11 cellular contexts compared by ENCODE assay signal in genomic region chr17:42409467-42410351, GRCh38. TPM values are rescaled to one million over a fixed set of nuclear protein-coding genes. Genes with fewer than 3 reads are reported as not detected.
DNase-seq lines count a peak whose midpoint lies in the region; ATAC-seq, FAIRE-seq and TF ChIP-seq lines count a peak whose summit lies in the region.
"Had no signal": no experiment of that assay in that cellular context is flagged by ENCODE, and none has a peak within 500 bp of the region (broad histone marks: within the 10 kb centered on the region; RNA-seq: fewer than 3 reads in every experiment).

No MANE protein-coding gene starts in this region.

- DNase-seq in Right ventricle myocardium inferior (ENCODE audit: missing footprints) (peak; percentile 78), cardiac septum (ENCODE audit: low spot score) (no peak), mesothelial cell of epicardium (ENCODE audit: low spot score in 2 of 2, unreplicated experiment in 2 of 2) (no peak), aorta (peak; percentile 86 to 91), GM12892 (ENCODE audit: insufficient read length) (no peak)
- DNase-seq in CD8-positive, alpha-beta T cell, result no peak
- DNase-seq: CD4-positive, CD25-positive, alpha-beta regulatory T cell had no signal

- H3K9me3 Mint-ChIP-seq in dendritic cell treated with granulocyte-macrophage colony-stimulating factor and Interleukin-4, amounts not matched to agents 40 ng/mL and 50 ng/mL, for 4 days, result no peaks in the 10 kb centered on the region
- no peaks in the 10 kb centered on the region for H3K9me3 Mint-ChIP-seq in mesothelial cell of epicardium
- H3K9me3 Mint-ChIP-seq in CD8-positive, alpha-beta T cell, result no peaks in the 10 kb centered on the region
- H3K9me3 Mint-ChIP-seq: activated naive CD4-positive, alpha-beta T cell treated with anti-CD3 and anti-CD28 coated beads, Interleukin-2, amount 50 U/mL, for 24 hours; CD4-positive, CD25-positive, alpha-beta regulatory T cell had no signal

- CTCF ChIA-PET in CD8-positive, alpha-beta T cell (lab: Charles Lee), result interaction anchor here (0.5 to 19.6 kb wide), 7 partner anchors 13 to 121 kb away, joined by 3 to 672 read pairs (median 4); partner anchors contain the start of gene CAVIN1

- ATAC-seq in Right ventricle myocardium inferior, result peak; percentile 60
- peak; percentile 80 for ATAC-seq in aorta (ENCODE audit: low FRiP score)
- ATAC-seq in CD8-positive, alpha-beta T cell, result no peak
- no peak for ATAC-seq in HG02571 (IDR thresholded peaks at IDR 0.05; ENCODE audit: unreplicated experiment)

- H3K4me1 ChIP-seq in aorta (ENCODE audit: control insufficient read depth in 1 of 2, insufficient read depth in 2 of 2, low read length in 2 of 2), result peaks cover 0 to 6% of the 10 kb centered on the region in 2 donors
- H3K4me1 ChIP-seq in CD8-positive, alpha-beta T cell (ENCODE audit: insufficient read depth, low read length), result peaks cover 15% of the 10 kb centered on the region

- no peaks in the 10 kb centered on the region for H3K36me3 Mint-ChIP-seq in dendritic cell treated with granulocyte-macrophage colony-stimulating factor and Interleukin-4, amounts not matched to agents 40 ng/mL and 50 ng/mL, for 4 days (ENCODE audit: low read depth)
- peaks cover 6% of the 10 kb centered on the region for H3K36me3 Mint-ChIP-seq in mesothelial cell of epicardium
- no peaks in the 10 kb centered on the region for H3K36me3 Mint-ChIP-seq in CD8-positive, alpha-beta T cell
- H3K36me3 Mint-ChIP-seq: activated naive CD4-positive, alpha-beta T cell treated with anti-CD3 and anti-CD28 coated beads, Interleukin-2, amount 50 U/mL, for 24 hours; CD4-positive, CD25-positive, alpha-beta regulatory T cell had no signal

- H3K4me3 ChIP-seq in aorta (ENCODE audit: low read length in 2 of 2), result no peak overlapping the region
- H3K4me3 ChIP-seq in CD8-positive, alpha-beta T cell (ENCODE audit: low read depth, low read length), result no peak overlapping the region

- H3K4me1 Mint-ChIP-seq in dendritic cell treated with granulocyte-macrophage colony-stimulating factor and Interleukin-4, amounts not matched to agents 40 ng/mL and 50 ng/mL, for 4 days (ENCODE audit: low read depth), result peaks cover 26% of the 10 kb centered on the region
- H3K4me1 Mint-ChIP-seq in mesothelial cell of epicardium, result peaks cover 21% of the 10 kb centered on the region
- peaks cover 13% of the 10 kb centered on the region for H3K4me1 Mint-ChIP-seq in CD8-positive, alpha-beta T cell (ENCODE audit: low read depth)

- H3K9me3 ChIP-seq in aorta (ENCODE audit: control insufficient read depth, low read length), result no peaks in the 10 kb centered on the region
- no peaks in the 10 kb centered on the region for H3K9me3 ChIP-seq in CD8-positive, alpha-beta T cell (ENCODE audit: low read length)

- H3K27ac Mint-ChIP-seq in dendritic cell treated with granulocyte-macrophage colony-stimulating factor and Interleukin-4, amounts not matched to agents 40 ng/mL and 50 ng/mL, for 4 days, result peak overlapping the region; percentile 14
- peak overlapping the region; percentile 18 for H3K27ac Mint-ChIP-seq in mesothelial cell of epicardium
- no peak overlapping the region for H3K27ac Mint-ChIP-seq in CD8-positive, alpha-beta T cell
- H3K27ac Mint-ChIP-seq: activated naive CD4-positive, alpha-beta T cell treated with anti-CD3 and anti-CD28 coated beads, Interleukin-2, amount 50 U/mL, for 24 hours had no signal

- H3K27me3 Mint-ChIP-seq in dendritic cell treated with granulocyte-macrophage colony-stimulating factor and Interleukin-4, amounts not matched to agents 40 ng/mL and 50 ng/mL, for 4 days, result peaks cover 31% of the 10 kb centered on the region
- H3K27me3 Mint-ChIP-seq in mesothelial cell of epicardium (ENCODE audit: low read depth), result no peaks in the 10 kb centered on the region
- no peaks in the 10 kb centered on the region for H3K27me3 Mint-ChIP-seq in CD8-positive, alpha-beta T cell (ENCODE audit: low read depth)
- H3K27me3 Mint-ChIP-seq: activated naive CD4-positive, alpha-beta T cell treated with anti-CD3 and anti-CD28 coated beads, Interleukin-2, amount 50 U/mL, for 24 hours had no signal

- peaks cover 0 to 3% of the 10 kb centered on the region in 2 donors for H3K36me3 ChIP-seq in aorta (ENCODE audit: control insufficient read depth in 1 of 2, insufficient read depth in 2 of 2, low read length in 1 of 2)
- no peaks in the 10 kb centered on the region for H3K36me3 ChIP-seq in CD8-positive, alpha-beta T cell (ENCODE audit: insufficient read depth, low read length)

- no peak for TF ChIP-seq CTCF in mesothelial cell of epicardium (IDR thresholded peaks at IDR 0.05; ENCODE audit: unreplicated experiment)
- TF ChIP-seq CTCF in CD8-positive, alpha-beta T cell (IDR thresholded peaks at IDR 0.05), result no peak

- TF ChIP-seq POLR2A in GM12892 (IDR thresholded peaks at IDR 0.05; ENCODE audit: low read depth, low read length), result no peak

- intact Hi-C loops in Right ventricle myocardium inferior (cut with DNase I) (loop anchor here (5.0 kb wide), 2 partner anchors 48 to 108 kb away; partner anchors contain the start of gene ATP6V0A1), cardiac septum (cut with DNase I) (loop anchor here (2.0 to 5.0 kb wide), 2 partner anchors 13 to 108 kb away; partner anchors contain the start of gene CAVIN1), aorta (cut with DNase I) (no loop called here)
- intact Hi-C loops in dendritic cell treated with granulocyte-macrophage colony-stimulating factor and Interleukin-4, amounts not matched to agents 40 ng/mL and 50 ng/mL, for 4 days (cut with micrococcal nuclease), result loop anchor here (5.0 to 10.0 kb wide), 2 partner anchors 108 to 185 kb away; no protein-coding TSS in a partner anchor
- intact Hi-C loops in CD8-positive, alpha-beta T cell (cut with DNase I, micrococcal nuclease), result loop anchor here in 1 of 2 experiments (5.0 kb wide), 1 partner anchor 227 kb away; the partner anchor contains the start of gene KCNH4

- H3K27ac ChIP-seq in aorta (ENCODE audit: low read depth in 1 of 2, low read length in 2 of 2), result peak overlapping the region; percentile 29 to 83
- H3K27ac ChIP-seq in CD8-positive, alpha-beta T cell (ENCODE audit: low read depth, low read length), result no peak overlapping the region

- POLR2A ChIA-PET in CD8-positive, alpha-beta T cell (lab: Charles Lee), result interaction anchor here (0.6 to 1.3 kb wide), 2 partner anchors 120 to 367 kb away, joined by 3 read pairs; no protein-coding TSS in a partner anchor

- no peak overlapping the region for H3K4me3 Mint-ChIP-seq in dendritic cell treated with granulocyte-macrophage colony-stimulating factor and Interleukin-4, amounts not matched to agents 40 ng/mL and 50 ng/mL, for 4 days
- H3K4me3 Mint-ChIP-seq in mesothelial cell of epicardium, result no peak overlapping the region
- no peak overlapping the region for H3K4me3 Mint-ChIP-seq in CD8-positive, alpha-beta T cell
- H3K4me3 Mint-ChIP-seq: activated naive CD4-positive, alpha-beta T cell treated with anti-CD3 and anti-CD28 coated beads, Interleukin-2, amount 50 U/mL, for 24 hours; CD4-positive, CD25-positive, alpha-beta regulatory T cell had no signal

- no peak for FAIRE-seq in GM12892 (lab: Jason Lieb, UNC)
- FAIRE-seq: H1 had no signal

- H3K27me3 ChIP-seq in aorta (ENCODE audit: control insufficient read depth in 1 of 2, insufficient read depth in 2 of 2, low read length in 1 of 2), result no peaks in the 10 kb centered on the region
- H3K27me3 ChIP-seq in CD8-positive, alpha-beta T cell (ENCODE audit: insufficient read depth, low read length), result no peaks in the 10 kb centered on the region

- 6 to 7% methylated on average over 8 of the region's 8 CpGs for WGBS in aorta, 2 donors

RNA-seq across cellular contexts. Expression of gene CAVIN1, which starts 13.3 kb away (rescaled TPM):
- total RNA-seq in Right ventricle myocardium inferior, result 240 TPM
- total RNA-seq in cardiac septum, result 358 TPM
- 53.3 to 54.3 TPM (median 53.9 TPM) in 3 replicates for total RNA-seq in mesothelial cell of epicardium
- 100 to 1,000 TPM; 569 to 643 TPM for total RNA-seq in aorta
- 100 to 1,000 TPM; 350 to 422 TPM for polyA plus RNA-seq in aorta
- 1.9 TPM for polyA plus RNA-seq in GM12892 (2012; ENCODE audit: missing spikeins)
- total RNA-seq in CD8-positive, alpha-beta T cell, result not detected

RNA-seq across cellular contexts. Expression of gene STAT3, which starts 21.5 kb away (rescaled TPM):
- total RNA-seq in Right ventricle myocardium inferior (183 TPM), cardiac septum (159 TPM), mesothelial cell of epicardium (118 to 129 TPM (median 119 TPM) in 3 replicates), aorta (100 to 1,000 TPM; 279 to 297 TPM)
- 10 to 100 TPM; 34.1 to 78.3 TPM for polyA plus RNA-seq in aorta
- polyA plus RNA-seq in GM12892 (2012; ENCODE audit: missing spikeins), result 66.7 TPM
- total RNA-seq in CD8-positive, alpha-beta T cell, result 100 to 1,000 TPM; 338 to 343 TPM

RNA-seq across cellular contexts. Expression of gene ATP6V0A1, which starts 49.0 kb away (rescaled TPM):
- total RNA-seq in Right ventricle myocardium inferior, result 31.1 TPM
- total RNA-seq in cardiac septum, result 40.3 TPM
- total RNA-seq in mesothelial cell of epicardium, result 60.4 to 65.6 TPM (median 65.6 TPM) in 3 replicates
- 100 to 1,000 TPM in 1 of 2 donors, 10 to 100 TPM in 1; 96.2 to 111 TPM for total RNA-seq in aorta
- polyA plus RNA-seq in aorta, result 10 to 100 TPM; 13.4 to 47.5 TPM
- polyA plus RNA-seq in GM12892 (2012; ENCODE audit: missing spikeins), result 25.0 TPM
- 1 to 10 TPM; 8.3 to 9.0 TPM for total RNA-seq in CD8-positive, alpha-beta T cell

Comparison
In these comparisons a context has a peak if more than half of its experiments do, and no peak if none do; other contexts are left out.
1. DNase-seq: peak in Right ventricle myocardium inferior (single experiment) and aorta (2 of 2); none in cardiac septum (single experiment), mesothelial cell of epicardium (0 of 2), GM12892 (single experiment) and CD8-positive, alpha-beta T cell (0 of 7).
2. ATAC-seq: peak in Right ventricle myocardium inferior (single experiment) and aorta (single experiment); none in CD8-positive, alpha-beta T cell (single experiment) and HG02571 (single experiment).
3. RNA of gene CAVIN1, which starts 13.3 kb away (total RNA-seq): 569 to 643 TPM in aorta, 358 TPM in cardiac septum (single experiment), 240 TPM in Right ventricle myocardium inferior (single experiment) and 53.3 to 54.3 TPM in mesothelial cell of epicardium; not detected in CD8-positive, alpha-beta T cell; every median in the first group is over 10 times any median in the second.
4. intact Hi-C loops: an anchor here in Right ventricle myocardium inferior (5.0 kb wide), cardiac septum (2.0 to 5.0 kb wide) and dendritic cell treated with granulocyte-macrophage colony-stimulating factor and Interleukin-4, amounts not matched to agents 40 ng/mL and 50 ng/mL, for 4 days (5.0 to 10.0 kb wide); none called in aorta.